In the genomic region with DNA sequence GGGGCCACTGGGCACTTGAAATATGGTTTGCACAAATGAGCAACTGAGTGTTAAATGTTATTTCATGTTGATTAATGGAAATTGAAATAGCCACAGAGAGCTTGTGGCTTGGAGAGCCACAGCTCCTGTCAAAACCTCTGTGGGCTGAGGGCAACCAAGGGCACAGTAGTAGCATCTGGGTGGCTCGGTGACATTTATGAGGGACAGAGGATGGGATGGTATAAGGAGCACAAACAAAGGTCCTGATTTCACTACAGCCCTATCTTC, we compare ENCODE assay signal across 19 cellular contexts.
"Had no signal": no experiment of that assay in that cellular context is flagged by ENCODE, and none has a peak within 500 bp of the region (broad histone marks: within the 10 kb centered on the region; RNA-seq: fewer than 3 reads in every experiment).

No MANE protein-coding gene starts in this region.

- H3K4me2 ChIP-seq: KMS-11, SK-N-SH had no signal

- H3K9me3 ChIP-seq: SK-N-SH had no signal

- DNase-seq: Kasumi-1, MM.1S, NCI-H1092 treated with DMSO at 0.1 percent for 48 hours, NCI-H1436, NCI-H187, NCI-H2081 treated with DMSO at 0.1 percent for 48 hours, NCI-H2171, NCI-H226, NCI-H446, NCI-H510A, NCI-H524 treated with DMSO at 0.1 percent for 48 hours, PC-3, SHP77, SK-N-SH had no signal

- H3K27ac ChIP-seq: KMS-11, RWPE1 had no signal

- H3K4me3 ChIP-seq: K562 had no signal

- H3K9ac ChIP-seq: KMS-11, SK-N-SH had no signal

- ATAC-seq: HepG2, K562, Panc1, PC-3 had no signal
